8 cellular contexts compared by ENCODE assay signal in the genomic region with DNA sequence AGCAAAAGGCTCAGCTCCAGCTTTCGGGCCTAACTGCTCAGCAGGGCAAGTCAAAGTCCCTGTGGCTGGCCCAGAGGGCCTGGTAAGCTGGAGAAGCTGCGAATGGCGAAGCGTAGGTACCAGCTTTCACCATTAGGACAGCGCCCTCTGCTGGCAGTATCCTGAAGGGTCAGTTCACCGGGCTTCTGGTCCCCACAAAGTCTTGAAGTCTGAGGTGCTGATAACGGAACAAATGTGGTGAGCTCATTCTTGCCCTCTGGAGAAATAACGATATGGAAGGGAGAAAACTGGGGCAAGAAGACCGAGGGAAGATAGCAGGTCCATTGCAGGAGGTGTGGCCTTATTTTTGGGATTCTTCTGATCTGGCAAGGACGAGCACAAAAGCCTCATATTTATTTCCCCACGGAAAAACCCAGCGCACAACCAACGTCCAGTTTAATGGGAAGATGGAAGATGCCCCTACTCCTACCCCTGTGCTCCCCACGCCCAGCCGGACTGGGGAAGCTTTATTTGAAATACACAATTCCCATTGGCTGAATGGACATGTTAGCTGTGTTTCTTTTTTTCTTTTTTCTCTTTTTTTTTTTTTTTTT. TPM values are rescaled to one million over a fixed set of nuclear protein-coding genes. Genes with fewer than 3 reads are reported as not detected.
DNase-seq lines count a peak whose midpoint lies in the region; ATAC-seq, FAIRE-seq and TF ChIP-seq lines count a peak whose summit lies in the region.

No MANE protein-coding gene starts in this region.

- DNase-seq in NCI-H446 treated with DMSO at 0.1 percent for 48 hours (lab: John Stamatoyannopoulos, UW) (peak; percentile 60), chondrocyte (ENCODE audit: low spot score) (no peak), left kidney (ENCODE audit: low read depth, low spot score) (peak; percentile 95)
- DNase-seq in activated CD4-positive, alpha-beta T cell treated with anti-CD3 and anti-CD28 coated beads for 4 hours, result peak; percentile 86 to 88
- DNase-seq in stimulated activated CD4-positive, alpha-beta T cell treated with anti-CD3 and anti-CD28 coated beads, Interleukin-4, amount 100 ng/mL, for 24 hours, result peak; percentile 92

- no peaks in the 10 kb centered on the region for H3K27me3 Mint-ChIP-seq in chondrocyte (ENCODE audit: low read depth)

- H3K4me3 Mint-ChIP-seq in chondrocyte (ENCODE audit: unreplicated experiment), result no peak overlapping the region

- H3K36me3 Mint-ChIP-seq in chondrocyte (ENCODE audit: low read depth), result no peaks in the 10 kb centered on the region

- no peaks in the 10 kb centered on the region for H3K9me3 Mint-ChIP-seq in chondrocyte (ENCODE audit: low read depth)

- peaks cover 9% of the 10 kb centered on the region for H3K4me1 Mint-ChIP-seq in chondrocyte (ENCODE audit: low read depth)

- no peak overlapping the region for H3K27ac Mint-ChIP-seq in chondrocyte (ENCODE audit: unreplicated experiment)

- ATAC-seq in GM18517 (IDR thresholded peaks at IDR 0.05; ENCODE audit: unreplicated experiment), result peak; percentile 73
- ATAC-seq in HG03196 (IDR thresholded peaks at IDR 0.05; ENCODE audit: unreplicated experiment), result peak; percentile 56

- peak; percentile 94 for FAIRE-seq in A204.1 (lab: Jason Lieb, UNC)

- TF ChIP-seq CTCF in chondrocyte (IDR thresholded peaks at IDR 0.05), result peak; percentile 96

RNA-seq across cellular contexts. Expression of a gene that starts 7.2 kb away (rescaled TPM):
- not detected in 3 replicates for total RNA-seq in chondrocyte

RNA-seq across cellular contexts. Expression of a gene that starts 10.2 kb away (rescaled TPM):
- total RNA-seq in chondrocyte, result 6.5 to 7.7 TPM (median 7.6 TPM) in 3 replicates

RNA-seq across cellular contexts. Expression of a gene that starts 43.2 kb away (rescaled TPM):
- 86.0 to 128 TPM (median 127 TPM) in 3 replicates for total RNA-seq in chondrocyte

RNA-seq across cellular contexts. Expression of a gene that starts 46.0 kb away (rescaled TPM):
- total RNA-seq in chondrocyte, result 0.29 to 0.38 TPM (median 0.30 TPM) in 3 replicates

RNA-seq across cellular contexts. Expression of a gene that starts 46.2 kb away (rescaled TPM):
- total RNA-seq in chondrocyte, result 378 to 436 TPM (median 403 TPM) in 3 replicates
